ENCODE assay signal across 21 cellular contexts in genomic region chr13:65914707-65915106, GRCh38.
DNase-seq lines count a peak whose midpoint lies in the region; ATAC-seq, FAIRE-seq and TF ChIP-seq lines count a peak whose summit lies in the region.
"Had no signal": no experiment of that assay in that cellular context is flagged by ENCODE, and none has a peak within 500 bp of the region (broad histone marks: within the 10 kb centered on the region; RNA-seq: fewer than 3 reads in every experiment).

No MANE protein-coding gene starts in this region.

- H3K27me3 ChIP-seq in CD8-positive, alpha-beta T cell (ENCODE audit: insufficient read depth, low read length) = no peaks in the 10 kb centered on the region
- H3K27me3 ChIP-seq: pancreas, testis had no signal

- ATAC-seq in CD8-positive, alpha-beta T cell = no peak
- ATAC-seq in activated T-helper 17 cell treated with anti-CD3 and anti-CD28 coated beads, Interleukin-2, amount 50 U/mL, for 72 hours (replicated peaks) = no peak
- ATAC-seq: pancreas had no signal

- no peak overlapping the region for H3K4me3 Mint-ChIP-seq in CD14-positive monocyte
- H3K4me3 Mint-ChIP-seq in CD8-positive, alpha-beta T cell = no peak overlapping the region
- no peak overlapping the region for H3K4me3 Mint-ChIP-seq in activated T-helper 17 cell treated with anti-CD3 and anti-CD28 coated beads, Interleukin-2, amount 50 U/mL, for 72 hours
- H3K4me3 Mint-ChIP-seq: B cell had no signal

- no peaks in the 10 kb centered on the region for H3K4me1 ChIP-seq in CD8-positive, alpha-beta T cell (ENCODE audit: insufficient read depth, low read length)
- H3K4me1 ChIP-seq: pancreas had no signal

- FAIRE-seq in H54 (lab: Jason Lieb, UNC) = peak; percentile 48
- FAIRE-seq: GM12892, pancreas had no signal

- CTCF ChIA-PET in CD8-positive, alpha-beta T cell (lab: Charles Lee) = no interaction called here

- no peaks in the 10 kb centered on the region for H3K4me1 Mint-ChIP-seq in CD14-positive monocyte
- H3K4me1 Mint-ChIP-seq in CD8-positive, alpha-beta T cell (ENCODE audit: low read depth) = no peaks in the 10 kb centered on the region
- no peaks in the 10 kb centered on the region for H3K4me1 Mint-ChIP-seq in activated T-helper 17 cell treated with anti-CD3 and anti-CD28 coated beads, Interleukin-2, amount 50 U/mL, for 72 hours
- H3K4me1 Mint-ChIP-seq: B cell had no signal

- H3K36me3 Mint-ChIP-seq in CD14-positive monocyte = no peaks in the 10 kb centered on the region
- H3K36me3 Mint-ChIP-seq in CD8-positive, alpha-beta T cell = no peaks in the 10 kb centered on the region
- no peaks in the 10 kb centered on the region for H3K36me3 Mint-ChIP-seq in activated T-helper 17 cell treated with anti-CD3 and anti-CD28 coated beads, Interleukin-2, amount 50 U/mL, for 72 hours (ENCODE audit: low read depth)

- H3K9me3 Mint-ChIP-seq in CD14-positive monocyte = peaks cover 0 to 9% (median 4%) of the 10 kb centered on the region in 7 donors
- H3K9me3 Mint-ChIP-seq in CD8-positive, alpha-beta T cell = peaks cover 16% of the 10 kb centered on the region
- H3K9me3 Mint-ChIP-seq in activated T-helper 17 cell treated with anti-CD3 and anti-CD28 coated beads, Interleukin-2, amount 50 U/mL, for 72 hours = peaks cover 9% of the 10 kb centered on the region

- no peaks in the 10 kb centered on the region for H3K9me3 ChIP-seq in CD8-positive, alpha-beta T cell (ENCODE audit: low read length)
- H3K9me3 ChIP-seq: left ventricle myocardium inferior, pancreas, testis had no signal

- TF ChIP-seq CTCF in fibroblast of mammary gland (conservative IDR thresholded peaks at IDR 0.05; ENCODE audit: control insufficient read depth, insufficient read depth, low read depth, low read length) (no peak), CD14-positive monocyte (IDR thresholded peaks at IDR 0.05) (no peak)
- TF ChIP-seq CTCF in CD8-positive, alpha-beta T cell (IDR thresholded peaks at IDR 0.05) = no peak

- no peak for DNase-seq in H54 (ENCODE audit: insufficient read length, low spot score)
- peak; percentile 69 for DNase-seq in amniotic epithelial cell (ENCODE audit: low read depth)
- DNase-seq in fibroblast of mammary gland (ENCODE audit: low read depth) = peak; percentile 88
- DNase-seq in pulmonary artery endothelial cell (ENCODE audit: low read depth, low spot score) = peak; percentile 69
- DNase-seq in CD14-positive monocyte (ENCODE audit: low spot score) = no peak
- DNase-seq in CD8-positive, alpha-beta T cell = no peak
- no peak for DNase-seq in anterior cingulate cortex (lab: John Stamatoyannopoulos, UW)
- DNase-seq: activated CD4-positive, CD25-positive, alpha-beta regulatory T cell; amygdala; foreskin melanocyte; GF-D8; left ventricle myocardium inferior; NCI-H2029 treated with DMSO at 0.1 percent for 48 hours; NCI-H524 treated with DMSO at 0.1 percent for 48 hours; pancreas; stimulated activated CD4-positive, alpha-beta T cell treated with anti-CD3 and anti-CD28 coated beads, Interleukin-4, amount 100 ng/mL, for 1 hour; testis had no signal

- TF ChIP-seq POLR2A in H54 (IDR thresholded peaks at IDR 0.05; ENCODE audit: low read depth, low read length) = no peak

- H3K27me3 Mint-ChIP-seq in CD14-positive monocyte (ENCODE audit: low read depth in 3 of 3) = no peaks in the 10 kb centered on the region
- H3K27me3 Mint-ChIP-seq in CD8-positive, alpha-beta T cell (ENCODE audit: low read depth) = no peaks in the 10 kb centered on the region
- H3K27me3 Mint-ChIP-seq in activated T-helper 17 cell treated with anti-CD3 and anti-CD28 coated beads, Interleukin-2, amount 50 U/mL, for 72 hours = no peaks in the 10 kb centered on the region
- H3K27me3 Mint-ChIP-seq: B cell had no signal

- no peak overlapping the region for H3K4me3 ChIP-seq in fibroblast of mammary gland (ENCODE audit: control insufficient read depth, low read depth, low read length)
- H3K4me3 ChIP-seq in CD8-positive, alpha-beta T cell (ENCODE audit: low read depth, low read length) = no peak overlapping the region
- H3K4me3 ChIP-seq: left ventricle myocardium inferior, pancreas, skin epidermis, testis had no signal

- intact Hi-C loops in CD14-positive monocyte (cut with micrococcal nuclease) = no loop called here
- intact Hi-C loops in CD8-positive, alpha-beta T cell (cut with DNase I, micrococcal nuclease) = no loop called here

- H3K36me3 ChIP-seq in CD8-positive, alpha-beta T cell (ENCODE audit: insufficient read depth, low read length) = no peaks in the 10 kb centered on the region
- H3K36me3 ChIP-seq: left ventricle myocardium inferior, pancreas had no signal

- no peak overlapping the region for H3K27ac ChIP-seq in CD8-positive, alpha-beta T cell (ENCODE audit: low read depth, low read length)
- H3K27ac ChIP-seq: pancreas, testis had no signal

- no peak overlapping the region for H3K27ac Mint-ChIP-seq in CD14-positive monocyte
- no peak overlapping the region for H3K27ac Mint-ChIP-seq in CD8-positive, alpha-beta T cell
- no peak overlapping the region for H3K27ac Mint-ChIP-seq in activated T-helper 17 cell treated with anti-CD3 and anti-CD28 coated beads, Interleukin-2, amount 50 U/mL, for 72 hours
- H3K27ac Mint-ChIP-seq: B cell had no signal

- POLR2A ChIA-PET in CD8-positive, alpha-beta T cell (lab: Charles Lee) = no interaction called here

Comparison
In these comparisons a context has a peak if more than half of its experiments do, and no peak if none do; other contexts are left out.
1. DNase-seq: peak in amniotic epithelial cell (single experiment), fibroblast of mammary gland (single experiment) and pulmonary artery endothelial cell (single experiment); none in H54 (single experiment), CD14-positive monocyte (single experiment), CD8-positive, alpha-beta T cell (0 of 7) and anterior cingulate cortex (0 of 58).